In genomic region chr6:11333292-11333849, GRCh38 we compare ENCODE assay signal across 11 cellular contexts.
DNase-seq lines count a peak whose midpoint lies in the region; ATAC-seq and TF ChIP-seq lines count a peak whose summit lies in the region.
"Had no signal": no experiment of that assay in that cellular context is flagged by ENCODE, and none has a peak within 500 bp of the region (broad histone marks: within the 10 kb centered on the region; RNA-seq: fewer than 3 reads in every experiment).

No MANE protein-coding gene starts in this region.

- no peaks in the 10 kb centered on the region for H3K79me2 ChIP-seq in smooth muscle cell (ENCODE audit: low read depth)

- H3K4me3 ChIP-seq in smooth muscle cell = no peak overlapping the region

- no peaks in the 10 kb centered on the region for H3K36me3 ChIP-seq in smooth muscle cell (ENCODE audit: low read depth)

- no peak overlapping the region for H3K4me2 ChIP-seq in smooth muscle cell

- H3K4me1 ChIP-seq in foreskin keratinocyte (no peaks in the 10 kb centered on the region), smooth muscle cell (ENCODE audit: low read depth) (peaks cover 10% of the 10 kb centered on the region)

- H3F3A ChIP-seq in smooth muscle cell (ENCODE audit: low read depth) = peaks cover under 1% of the 10 kb centered on the region

- H3K27ac ChIP-seq in foreskin keratinocyte = no peak overlapping the region
- no peak overlapping the region for H3K27ac ChIP-seq in smooth muscle cell (ENCODE audit: low read depth)
- H3K27ac ChIP-seq: 22Rv1 had no signal

- no peaks in the 10 kb centered on the region for H3K9me3 ChIP-seq in smooth muscle cell (replicated peaks; ENCODE audit: low read depth)

- ATAC-seq in GM19452 (IDR thresholded peaks at IDR 0.05; ENCODE audit: unreplicated experiment) (peak; percentile 69), HG03460 (IDR thresholded peaks at IDR 0.05; ENCODE audit: unreplicated experiment) (peak; percentile 71), foreskin keratinocyte (peak; percentile 19), left cardiac atrium (no peak)

- peak; percentile 0 for DNase-seq in DMS153 treated with DMSO at 0.1 percent for 48 hours (lab: John Stamatoyannopoulos, UW; ENCODE audit: unreplicated experiment)
- DNase-seq in DMS153 (lab: John Stamatoyannopoulos, UW) = no peak
- DNase-seq in foreskin keratinocyte = no peak
- no peak for DNase-seq in smooth muscle cell (lab: John Stamatoyannopoulos, UW; ENCODE audit: unreplicated experiment)
- DNase-seq in left cardiac atrium = no peak
- no peak for DNase-seq in SIG-M5 treated with dmso at 0.1 percent for 504 hours (lab: John Stamatoyannopoulos, UW; ENCODE audit: unreplicated experiment)
- DNase-seq: KG1; stimulated activated CD4-positive, alpha-beta T cell treated with anti-CD3 and anti-CD28 coated beads, Interleukin-2, amount 100 ng/mL, for 24 hours had no signal

- no peaks in the 10 kb centered on the region for H4K20me1 ChIP-seq in smooth muscle cell (ENCODE audit: low read depth)

- WGBS in smooth muscle cell (ENCODE audit: low lambda C conversion rate) = 93% methylated on average over 5 of the region's 5 CpGs

- H2AFZ ChIP-seq in smooth muscle cell (ENCODE audit: low read depth) = no peak overlapping the region

- TF ChIP-seq CTCF in foreskin keratinocyte (conservative IDR thresholded peaks at IDR 0.05) (no peak), smooth muscle cell (IDR thresholded peaks at IDR 0.05; ENCODE audit: borderline replicate concordance, insufficient read depth, poor library complexity, severe bottlenecking) (no peak)

- H3K27me3 ChIP-seq in foreskin keratinocyte (no peaks in the 10 kb centered on the region), smooth muscle cell (ENCODE audit: low read depth) (no peaks in the 10 kb centered on the region)

- H3K9ac ChIP-seq in smooth muscle cell (ENCODE audit: low read depth) = no peak overlapping the region

- intact Hi-C loops in left cardiac atrium (cut with DNase I) = no loop called here

Comparison
In these comparisons a context has a peak if more than half of its experiments do, and no peak if none do; other contexts are left out.
1. ATAC-seq: peak in GM19452 (single experiment), HG03460 (single experiment) and foreskin keratinocyte (single experiment); none in left cardiac atrium (0 of 2).